ENCODE assay signal across 8 cellular contexts in the genomic region with DNA sequence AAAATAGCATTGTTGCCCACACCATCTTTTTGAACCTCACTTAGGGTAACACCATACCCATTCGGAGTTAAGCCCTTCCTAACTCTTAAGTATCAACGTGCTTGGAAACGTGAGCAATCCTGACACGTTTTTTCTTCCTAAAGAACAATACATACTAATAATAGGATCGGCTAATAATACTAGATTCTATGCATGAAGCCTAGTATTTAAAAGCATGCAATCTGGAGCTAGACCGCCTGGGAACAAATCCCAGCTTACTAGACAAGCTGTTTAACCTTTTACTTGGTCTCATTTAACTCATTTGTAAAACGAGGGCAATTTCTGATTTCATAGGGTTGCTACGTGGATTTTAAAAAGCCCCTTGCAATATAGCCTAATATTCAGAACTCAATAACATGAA. TPM values are rescaled to one million over a fixed set of nuclear protein-coding genes. Genes with fewer than 3 reads are reported as not detected.
A peak's percentile ranks its signal among the peaks of the same experiment; 100 is the strongest.
DNase-seq lines count a peak whose midpoint lies in the region; ATAC-seq, FAIRE-seq and TF ChIP-seq lines count a peak whose summit lies in the region.

No MANE protein-coding gene starts in this region.

- peaks cover 3% of the 10 kb centered on the region for H3K27me3 Mint-ChIP-seq in activated B cell treated with CpG ODN at 0.5 μM for 24 hours
- no peaks in the 10 kb centered on the region for H3K27me3 Mint-ChIP-seq in glutamatergic neuron (ENCODE audit: unreplicated experiment)

- no peak for TF ChIP-seq RAD21 in A549 (conservative IDR thresholded peaks at IDR 0.05 in 1 of 2, IDR thresholded peaks at IDR 0.05 in 1 of 2)

- H3K9ac ChIP-seq in skeletal muscle tissue (ENCODE audit: low read depth in 1 of 3, low read length in 3 of 3) = peak overlapping the region; percentile 88 to 92 (median 91)

- H3K4me3 ChIP-seq in A549 = peak overlapping the region; percentile 56
- peak overlapping the region; percentile 84 to 95 (median 88) for H3K4me3 ChIP-seq in skeletal muscle tissue (ENCODE audit: low read length in 3 of 3)

- no peak for DNase-seq in A549 (ENCODE audit: low read depth in 1 of 2, low spot score in 1 of 2)
- DNase-seq in activated B cell treated with CpG ODN at 0.5 μM for 24 hours = no peak
- DNase-seq in glutamatergic neuron = no peak
- DNase-seq in omental fat pad (ENCODE audit: low spot score) = no peak

- H3K27ac ChIP-seq in A549 = peak overlapping the region; percentile 92 to 93
- H3K27ac ChIP-seq in skeletal muscle tissue (ENCODE audit: low read depth, low read length) = peak overlapping the region; percentile 96

- WGBS in A549 (ENCODE audit: missing lambda C conversion rate) = 9% methylated on average over 8 of the region's 8 CpGs

- peak overlapping the region; percentile 85 for H3K4me2 ChIP-seq in A549

- no peak for TF ChIP-seq EP300 in A549 (IDR thresholded peaks at IDR 0.05)

- intact Hi-C loops in activated B cell treated with CpG ODN at 0.5 μM for 24 hours (cut with micrococcal nuclease) = loop anchor here (2.0 to 5.0 kb wide), 4 partner anchors 834 to 1449 kb away; partner anchors contain the start of genes ABCA1 and FSD1L

- peak overlapping the region; percentile 99 for H3K27ac Mint-ChIP-seq in activated B cell treated with CpG ODN at 0.5 μM for 24 hours
- peak overlapping the region; percentile 97 for H3K27ac Mint-ChIP-seq in glutamatergic neuron (ENCODE audit: unreplicated experiment)

- H3K36me3 Mint-ChIP-seq in activated B cell treated with CpG ODN at 0.5 μM for 24 hours (ENCODE audit: low read depth) (peaks cover 9% of the 10 kb centered on the region), glutamatergic neuron (ENCODE audit: unreplicated experiment) (no peaks in the 10 kb centered on the region)

- no peak for FAIRE-seq in A549 (lab: Jason Lieb, UNC)

- H3K4me3 Mint-ChIP-seq in activated B cell treated with CpG ODN at 0.5 μM for 24 hours (peak overlapping the region; percentile 99), glutamatergic neuron (ENCODE audit: unreplicated experiment) (peak overlapping the region; percentile 92)

- peaks cover 19% of the 10 kb centered on the region; the same call in 2 of the 3 replicates for H3K4me1 ChIP-seq in A549
- peaks cover 19 to 27% (median 20%) of the 10 kb centered on the region in 3 donors for H3K4me1 ChIP-seq in skeletal muscle tissue (ENCODE audit: control insufficient read depth in 3 of 3, insufficient read depth in 3 of 3, low read length in 3 of 3)

- no peaks in the 10 kb centered on the region for H3K36me3 ChIP-seq in skeletal muscle tissue (ENCODE audit: control insufficient read depth in 3 of 3, insufficient read depth in 3 of 3, low read length in 3 of 3)

- no peaks in the 10 kb centered on the region for H3K27me3 ChIP-seq in skeletal muscle tissue (ENCODE audit: control insufficient read depth in 3 of 3, insufficient read depth in 3 of 3, low read length in 3 of 3)

- no peak for TF ChIP-seq POLR2A in A549 (IDR thresholded peaks at IDR 0.05; ENCODE audit: low read length)

- CTCF ChIA-PET in A549 (lab: Yijun Ruan, JAX) = interaction anchor here (1.4 kb wide), 1 partner anchor 296 kb away, joined by 3 read pairs; no protein-coding TSS in a partner anchor
- CTCF ChIA-PET in activated B cell treated with CpG ODN at 0.5 μM for 24 hours (lab: Charles Lee) = interaction anchor here (1.4 kb wide), 1 partner anchor 650 kb away, joined by 3 read pairs; no protein-coding TSS in a partner anchor

- H3K9me3 Mint-ChIP-seq in activated B cell treated with CpG ODN at 0.5 μM for 24 hours (no peaks in the 10 kb centered on the region), glutamatergic neuron (ENCODE audit: unreplicated experiment) (no peaks in the 10 kb centered on the region)

- peak in 1 of 2 experiments; percentile 17; a peak in 1 of 6 replicates for ATAC-seq in A549
- ATAC-seq in GM18511 (IDR thresholded peaks at IDR 0.05; ENCODE audit: unreplicated experiment) = peak; percentile 0
- ATAC-seq in activated B cell treated with CpG ODN at 0.5 μM for 24 hours (ENCODE audit: low read depth) = no peak
- ATAC-seq in HG02571 (IDR thresholded peaks at IDR 0.05; ENCODE audit: unreplicated experiment) = no peak
- ATAC-seq in HG03442 (IDR thresholded peaks at IDR 0.05; ENCODE audit: unreplicated experiment) = no peak
- ATAC-seq in omental fat pad (ENCODE audit: low FRiP score) = no peak

- H3K4me1 Mint-ChIP-seq in activated B cell treated with CpG ODN at 0.5 μM for 24 hours (peaks cover 31% of the 10 kb centered on the region), glutamatergic neuron (ENCODE audit: low read depth, unreplicated experiment) (peaks cover 7% of the 10 kb centered on the region)

- POLR2A ChIA-PET in A549 (lab: Yijun Ruan, JAX) = interaction anchor here (0.7 to 1.4 kb wide), 2 partner anchors 289 to 654 kb away, joined by 3 to 5 read pairs; partner anchors contain the start of gene NIPSNAP3A
- POLR2A ChIA-PET in activated B cell treated with CpG ODN at 0.5 μM for 24 hours (lab: Charles Lee) = interaction anchor here (0.9 to 1.9 kb wide), 4 partner anchors 21 to 1407 kb away, joined by 3 to 9 read pairs (median 6); partner anchors contain the start of genes NIPSNAP3A and SLC44A1

- TF ChIP-seq CTCF in A549 (IDR thresholded peaks at IDR 0.05) = no peak
- TF ChIP-seq CTCF in activated B cell treated with CpG ODN at 0.5 μM for 24 hours (IDR thresholded peaks at IDR 0.05) = no peak
- no peak for TF ChIP-seq CTCF in glutamatergic neuron (IDR thresholded peaks at IDR 0.05; ENCODE audit: partially characterized antibody, unreplicated experiment)
- TF ChIP-seq CTCF in omental fat pad (IDR thresholded peaks at IDR 0.05) = no peak

- no peaks in the 10 kb centered on the region for H3K9me3 ChIP-seq in A549
- no peaks in the 10 kb centered on the region for H3K9me3 ChIP-seq in skeletal muscle tissue (ENCODE audit: control insufficient read depth in 3 of 3, low read length in 3 of 3)

TF ChIP-seq in A549, 52 proteins besides CTCF, POLR2A, EP300 and RAD21:
- TF ChIP-seq CBX8 (IDR thresholded peaks at IDR 0.05) = no peak
- TF ChIP-seq EHMT2 (IDR thresholded peaks at IDR 0.05; ENCODE audit: low read depth) = no peak

RNA-seq across cellular contexts. Expression of gene SMC2, which starts 0.9 kb away (rescaled TPM):
- polyA plus RNA-seq in A549 (2011; rRNA removed) (28.4 and 43.3 TPM in 2 replicates), A549 (2017; fragmentation: RNase III; extraction: RNeasy Plus Mini Kit Qiagen cat#74134 plus additional on column Dnase treatment) (33.1 to 35.5 TPM (median 33.9 TPM) in 3 replicates)
- 5.5 and 5.7 TPM in 2 replicates for polyA plus RNA-seq in A549 (2012; cell fraction: cytosol; rRNA removed)
- polyA plus RNA-seq in A549 (2012; cell fraction: nucleus; rRNA removed) = 5.0 and 7.3 TPM in 2 replicates
- 14.5 and 15.5 TPM in 2 replicates for polyA minus RNA-seq in A549 (2011; rRNA and poly(A)+ RNA removed)
- total RNA-seq in activated B cell treated with CpG ODN at 0.5 μM for 24 hours (12.5 and 13.5 TPM in 2 replicates), glutamatergic neuron (ENCODE audit: unreplicated experiment) (10.3 TPM), skeletal muscle tissue (11.5 TPM), omental fat pad (1 to 10 TPM; 5.4 to 8.4 (median 6.9) TPM)
